Comparison of ENCODE assay signal across 22 cellular contexts in genomic region chr20:48779435-48779834, GRCh38.
"Had no signal": no experiment of that assay in that cellular context is flagged by ENCODE, and none has a peak within 500 bp of the region (broad histone marks: within the 10 kb centered on the region; RNA-seq: fewer than 3 reads in every experiment).

No MANE protein-coding gene starts in this region.

- H3K27ac Mint-ChIP-seq: activated naive CD8-positive, alpha-beta T cell treated with anti-CD3 and anti-CD28 coated beads, Interleukin-2, amount 10 ng/mL, durations not matched to agents 7 days and 5 days; stimulated activated naive CD8-positive, alpha-beta T cell treated with anti-CD3 and anti-CD28 coated beads, Interleukin-15, amount 100 ng/mL, for 72 hours had no signal

- H3K4me3 Mint-ChIP-seq: activated naive CD8-positive, alpha-beta T cell treated with anti-CD3 and anti-CD28 coated beads, Interleukin-2, amount 10 ng/mL, durations not matched to agents 7 days and 5 days; neural crest cell; stimulated activated naive CD8-positive, alpha-beta T cell treated with anti-CD3 and anti-CD28 coated beads, Interleukin-15, amount 100 ng/mL, for 72 hours had no signal

- ATAC-seq: body of pancreas; heart right ventricle; stimulated activated naive CD8-positive, alpha-beta T cell treated with anti-CD3 and anti-CD28 coated beads, Interleukin-15, amount 100 ng/mL, for 72 hours had no signal

- H3K4me1 ChIP-seq: body of pancreas, prostate gland had no signal

- H3K27ac ChIP-seq: body of pancreas, heart right ventricle, left ventricle myocardium inferior, prostate gland, right atrium auricular region, suprapubic skin, vagina had no signal

- H3K27me3 ChIP-seq: body of pancreas, heart right ventricle, right atrium auricular region, suprapubic skin, vagina had no signal

- DNase-seq: activated CD4-positive, alpha-beta T cell treated with anti-CD3 and anti-CD28 coated beads for 48 hours; activated CD4-positive, CD25-positive, alpha-beta regulatory T cell; activated CD8-positive, alpha-beta memory T cell treated with anti-CD3 and anti-CD28 coated beads for 24 hours; activated gamma-delta T cell; activated naive CD8-positive, alpha-beta T cell treated with anti-CD3 and anti-CD28 coated beads, Interleukin-2, amount 10 ng/mL, durations not matched to agents 7 days and 5 days; body of pancreas; caudate nucleus; erythroblast; heart right ventricle; kidney glomerular epithelial cell; left ventricle myocardium inferior; stimulated activated CD4-positive, alpha-beta T cell treated with anti-CD3 and anti-CD28 coated beads, Interleukin-12 subunit alpha, Interleukin-12 subunit beta, amount 100 ng/mL, for 4 hours; stimulated activated CD4-positive, alpha-beta T cell treated with anti-CD3 and anti-CD28 coated beads, Interleukin-1b, Interleukin-23, amount 100 ng/mL, for 48 hours; stimulated activated naive CD8-positive, alpha-beta T cell treated with anti-CD3 and anti-CD28 coated beads, Interleukin-15, amount 100 ng/mL, for 72 hours; T-helper 1 cell; T-helper 9 cell; trophoblast cell had no signal

- H3K9me3 ChIP-seq: body of pancreas, prostate gland, right atrium auricular region, suprapubic skin, vagina had no signal

- H3K4me3 ChIP-seq: body of pancreas, heart right ventricle, left ventricle myocardium inferior, prostate gland, right atrium auricular region, suprapubic skin, vagina had no signal

- H3K27me3 Mint-ChIP-seq: activated naive CD8-positive, alpha-beta T cell treated with anti-CD3 and anti-CD28 coated beads, Interleukin-2, amount 10 ng/mL, durations not matched to agents 7 days and 5 days; stimulated activated naive CD8-positive, alpha-beta T cell treated with anti-CD3 and anti-CD28 coated beads, Interleukin-15, amount 100 ng/mL, for 72 hours had no signal

- H3K36me3 ChIP-seq: heart right ventricle, prostate gland, right atrium auricular region, suprapubic skin, vagina had no signal
